ENCODE assay signal across 8 cellular contexts in the genomic region with DNA sequence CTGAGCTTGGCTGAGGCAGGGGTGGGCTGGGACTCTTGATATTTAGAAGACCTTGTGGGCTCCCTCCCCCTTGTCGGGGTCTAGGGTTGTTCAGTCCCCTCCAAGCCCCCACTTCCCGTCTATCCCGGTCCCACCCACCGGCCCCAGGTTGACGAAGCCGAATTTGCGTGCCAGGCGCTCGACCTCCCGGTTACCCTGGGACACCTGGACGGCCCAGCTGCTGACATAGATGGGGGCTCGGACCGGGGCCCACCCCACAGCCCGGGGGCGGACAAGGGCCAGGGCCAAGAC. TPM values are rescaled to one million over a fixed set of nuclear protein-coding genes. Genes with fewer than 3 reads are reported as not detected.
DNase-seq lines count a peak whose midpoint lies in the region; ATAC-seq and TF ChIP-seq lines count a peak whose summit lies in the region.

No MANE protein-coding gene starts in this region.

- peak overlapping the region; percentile 61 to 78 (median 66) for H3K4me3 ChIP-seq in BLaER1 treated with 17β-estradiol and CSF1 and Interleukin-3, amounts not matched to agents 10 nM and 100 nM
- H3K4me3 ChIP-seq in ectodermal cell (ENCODE audit: insufficient read depth, low read depth, low read length), result peak overlapping the region; percentile 55
- peak overlapping the region; percentile 78 for H3K4me3 ChIP-seq in neural cell (ENCODE audit: low read length)

- no peaks in the 10 kb centered on the region for H3K79me2 ChIP-seq in neural cell (replicated peaks; ENCODE audit: insufficient read depth, low read length)

- no peak for ATAC-seq in activated CD4-positive, CD25-positive, alpha-beta regulatory T cell treated with anti-CD3 and anti-CD28 coated beads, Interleukin-2, amount 50 U/mL, for 24 hours

- DNase-seq in iPS-NIHi7 (ENCODE audit: extremely low spot score), result no peak
- no peak for DNase-seq in NK-92 treated with Interleukin-12 subunit alpha and Interleukin-12 subunit beta, amount 100 ng/mL, for 24 hours (lab: John Stamatoyannopoulos, UW)
- no peak for DNase-seq in activated CD4-positive, alpha-beta T cell treated with anti-CD3 and anti-CD28 coated beads, Interleukin-2, amount 50 U/mL, for 1 hour

- no peak for TF ChIP-seq CTCF in neural cell (IDR thresholded peaks at IDR 0.05; ENCODE audit: poor library complexity, severe bottlenecking)

- no peak for TF ChIP-seq EP300 in neural cell (conservative IDR thresholded peaks at IDR 0.05; ENCODE audit: poor library complexity, severe bottlenecking)

- H3K4me2 ChIP-seq in BLaER1 treated with 17β-estradiol and CSF1 and Interleukin-3, amounts not matched to agents 10 nM and 100 nM, result peak overlapping the region; percentile 93 to 100 (median 96)
- peak overlapping the region; percentile 35 for H3K4me2 ChIP-seq in neural cell (ENCODE audit: low read length)

- peak overlapping the region; percentile 69 to 83 (median 77) for H3K9ac ChIP-seq in BLaER1 treated with 17β-estradiol and CSF1 and Interleukin-3, amounts not matched to agents 10 nM and 100 nM
- peak overlapping the region; percentile 77 for H3K9ac ChIP-seq in neural cell (ENCODE audit: low read length)

- H3K27ac ChIP-seq in BLaER1 treated with 17β-estradiol and CSF1 and Interleukin-3, amounts not matched to agents 10 nM and 100 nM, result peak overlapping the region; percentile 41 to 82 (median 72); a peak in 21 of 22 replicates
- H3K27ac ChIP-seq in KOPT-K1 (ENCODE audit: low read depth, low read length, poor library complexity, severe bottlenecking) (peak overlapping the region; percentile 75), ectodermal cell (ENCODE audit: insufficient read depth, low read depth, low read length, poor library complexity, severe bottlenecking) (no peak overlapping the region), neural cell (ENCODE audit: low read length) (peak overlapping the region; percentile 80)

- WGBS in ectodermal cell, 2 experiments, result 1% methylated on average over 15 of the region's 15 CpGs

- peaks cover 26 to 39% (median 33%) of the 10 kb centered on the region in 10 experiments for H3K4me1 ChIP-seq in BLaER1 treated with 17β-estradiol and CSF1 and Interleukin-3, amounts not matched to agents 10 nM and 100 nM
- peaks cover 8% of the 10 kb centered on the region for H3K4me1 ChIP-seq in ectodermal cell (ENCODE audit: control insufficient read depth, insufficient read depth, low read length)

- H3K36me3 ChIP-seq in BLaER1 treated with 17β-estradiol and CSF1 and Interleukin-3, amounts not matched to agents 10 nM and 100 nM, result no peaks in the 10 kb centered on the region
- H3K36me3 ChIP-seq in KOPT-K1 (ENCODE audit: insufficient read depth, low read length), result no peaks in the 10 kb centered on the region
- no peaks in the 10 kb centered on the region for H3K36me3 ChIP-seq in ectodermal cell (ENCODE audit: control insufficient read depth, insufficient read depth, low read length)
- no peaks in the 10 kb centered on the region for H3K36me3 ChIP-seq in neural cell (ENCODE audit: insufficient read depth, low read length)

- peaks cover 0 to 7% (median 0%) of the 10 kb centered on the region in 11 experiments; a peak in 3 of 22 replicates for H3K27me3 ChIP-seq in BLaER1 treated with 17β-estradiol and CSF1 and Interleukin-3, amounts not matched to agents 10 nM and 100 nM
- H3K27me3 ChIP-seq in ectodermal cell (ENCODE audit: control insufficient read depth, insufficient read depth, low read length, poor library complexity, severe bottlenecking) (peaks cover 34% of the 10 kb centered on the region), neural cell (ENCODE audit: insufficient read depth, low read depth, low read length) (peaks cover 4% of the 10 kb centered on the region)

- no peaks in the 10 kb centered on the region for H3F3A ChIP-seq in neural cell (ENCODE audit: insufficient read depth, low read length, poor library complexity, severe bottlenecking)

- H3K9me3 ChIP-seq in BLaER1 treated with 17β-estradiol and CSF1 and Interleukin-3, amounts not matched to agents 10 nM and 100 nM (replicated peaks in 1 of 11), result no peaks in the 10 kb centered on the region
- H3K9me3 ChIP-seq in KOPT-K1 (ENCODE audit: insufficient read depth, low read length, poor library complexity, severe bottlenecking) (no peaks in the 10 kb centered on the region), ectodermal cell (ENCODE audit: control insufficient read depth, low read length) (no peaks in the 10 kb centered on the region), neural cell (ENCODE audit: low read length) (no peaks in the 10 kb centered on the region)

- peak overlapping the region; percentile 42 for H2AFZ ChIP-seq in neural cell (ENCODE audit: low read depth, low read length)

- peaks cover 0 to 5% (median 0%) of the 10 kb centered on the region in 11 experiments; a peak in 2 of 22 replicates for H4K20me1 ChIP-seq in BLaER1 treated with 17β-estradiol and CSF1 and Interleukin-3, amounts not matched to agents 10 nM and 100 nM
- no peaks in the 10 kb centered on the region for H4K20me1 ChIP-seq in neural cell (ENCODE audit: insufficient read depth)

- TF ChIP-seq RAD21 in neural cell (conservative IDR thresholded peaks at IDR 0.05), result no peak

- H3K9me2 ChIP-seq in neural cell (ENCODE audit: insufficient read depth, low read length), result no peaks in the 10 kb centered on the region

TF ChIP-seq in neural cell, 6 proteins besides CTCF, POLR2A, EP300 and RAD21:
- TF ChIP-seq SMC3 (conservative IDR thresholded peaks at IDR 0.05; ENCODE audit: poor library complexity), result no peak
- TF ChIP-seq POLR2AphosphoS5 (IDR thresholded peaks at IDR 0.05), result no peak
- TF ChIP-seq TAF1 (IDR thresholded peaks at IDR 0.05; ENCODE audit: low read depth), result no peak
- TF ChIP-seq REST (IDR thresholded peaks at IDR 0.05; ENCODE audit: borderline replicate concordance), result no peak
- TF ChIP-seq MXI1 (conservative IDR thresholded peaks at IDR 0.05; ENCODE audit: poor library complexity, severe bottlenecking), result no peak

RNA-seq across cellular contexts. Expression of gene PCSK4, which starts 0.2 kb away (rescaled TPM):
- polyA plus RNA-seq in ectodermal cell (2013, experiment 1 of 4), result 6.6 TPM
- polyA plus RNA-seq in ectodermal cell (2013, experiment 2 of 4), result 7.1 TPM
- polyA plus RNA-seq in ectodermal cell (2013, experiment 3 of 4), result 8.8 TPM
- polyA plus RNA-seq in ectodermal cell (2013, experiment 4 of 4), result 10.1 TPM
- polyA plus RNA-seq in neural cell, result 11.8 and 24.1 TPM in 2 replicates
- polyA minus RNA-seq in neural cell, result 6.1 and 6.8 TPM in 2 replicates

RNA-seq across cellular contexts. Expression of gene REEP6, which starts 1.0 kb away (rescaled TPM):
- polyA plus RNA-seq in ectodermal cell (2013, experiment 1 of 4), result 12.6 TPM
- polyA plus RNA-seq in ectodermal cell (2013, experiment 2 of 4), result 15.1 TPM
- polyA plus RNA-seq in ectodermal cell (2013, experiment 3 of 4), result 12.7 TPM
- polyA plus RNA-seq in ectodermal cell (2013, experiment 4 of 4), result 15.8 TPM
- polyA plus RNA-seq in neural cell, result 10.7 and 17.0 TPM in 2 replicates
- polyA minus RNA-seq in neural cell, result 6.6 and 8.5 TPM in 2 replicates

RNA-seq across cellular contexts. Expression of gene C19orf25, which starts 10.9 kb away (rescaled TPM):
- polyA plus RNA-seq in ectodermal cell (2013, experiment 1 of 4), result 44.9 TPM
- 44.0 TPM for polyA plus RNA-seq in ectodermal cell (2013, experiment 2 of 4)
- 33.2 TPM for polyA plus RNA-seq in ectodermal cell (2013, experiment 3 of 4)
- 34.1 TPM for polyA plus RNA-seq in ectodermal cell (2013, experiment 4 of 4)
- 80.2 and 108 TPM in 2 replicates for polyA plus RNA-seq in neural cell
- 33.8 and 39.9 TPM in 2 replicates for polyA minus RNA-seq in neural cell

RNA-seq across cellular contexts. Expression of gene ADAMTSL5, which starts 22.9 kb away (rescaled TPM):
- polyA plus RNA-seq in ectodermal cell (2013, experiment 1 of 4), result 0.52 TPM
- polyA plus RNA-seq in ectodermal cell (2013, experiment 2 of 4), result 0.43 TPM
- 0.37 TPM for polyA plus RNA-seq in ectodermal cell (2013, experiment 3 of 4)
- 0.57 TPM for polyA plus RNA-seq in ectodermal cell (2013, experiment 4 of 4)
- polyA plus RNA-seq in neural cell, result not detected in 2 replicates
- polyA minus RNA-seq in neural cell, result not detected in 2 replicates

RNA-seq across cellular contexts. Expression of gene PLK5, which starts 33.9 kb away (rescaled TPM):
- 0.69 TPM for polyA plus RNA-seq in ectodermal cell (2013, experiment 1 of 4)
- 0.71 TPM for polyA plus RNA-seq in ectodermal cell (2013, experiment 2 of 4)
- 0.37 TPM for polyA plus RNA-seq in ectodermal cell (2013, experiment 3 of 4)
- 0.57 TPM for polyA plus RNA-seq in ectodermal cell (2013, experiment 4 of 4)
- polyA plus RNA-seq in neural cell, result 3.6 and 7.1 TPM in 2 replicates
- polyA minus RNA-seq in neural cell, result 0.81 and 1.2 TPM in 2 replicates
